9 cellular contexts compared by ENCODE assay signal in genomic region chr10:89836840-89837172, GRCh38.
DNase-seq lines count a peak whose midpoint lies in the region; ATAC-seq and TF ChIP-seq lines count a peak whose summit lies in the region.
"Had no signal": no experiment of that assay in that cellular context is flagged by ENCODE, and none has a peak within 500 bp of the region (broad histone marks: within the 10 kb centered on the region; RNA-seq: fewer than 3 reads in every experiment).

No MANE protein-coding gene starts in this region.

- H3K4me3 ChIP-seq in CD4-positive, alpha-beta memory T cell (ENCODE audit: low read length in 2 of 2), result peak overlapping the region in 1 of 2 donors; percentile 63
- peak overlapping the region; percentile 31 to 68 (median 54) for H3K4me3 ChIP-seq in heart left ventricle
- H3K4me3 ChIP-seq in skeletal muscle satellite cell (ENCODE audit: low read length), result peak overlapping the region; percentile 62

- CTCF ChIA-PET in CD4-positive, alpha-beta memory T cell (lab: Charles Lee; ENCODE audit: partially characterized antibody), result no interaction called here
- CTCF ChIA-PET in activated CD4-positive, alpha-beta memory T cell treated with anti-CD3 and anti-CD28 coated beads, Interleukin-2, amount 10 ng/mL, durations not matched to agents 7 days and 5 days (lab: Charles Lee), result no interaction called here

- peak in 1 of 4 donors; percentile 29 for ATAC-seq in heart left ventricle

- peak overlapping the region; percentile 82 for H3K4me2 ChIP-seq in skeletal muscle satellite cell (ENCODE audit: low read length)

- peaks cover 0 to 5% (median 0%) of the 10 kb centered on the region in 8 donors for H3K9me3 Mint-ChIP-seq in CD4-positive, alpha-beta memory T cell
- no peaks in the 10 kb centered on the region for H3K9me3 Mint-ChIP-seq in activated CD4-positive, alpha-beta memory T cell treated with anti-CD3 and anti-CD28 coated beads, Interleukin-2, amount 10 ng/mL, durations not matched to agents 7 days and 5 days

- no peaks in the 10 kb centered on the region for H3K36me3 Mint-ChIP-seq in CD4-positive, alpha-beta memory T cell
- no peaks in the 10 kb centered on the region for H3K36me3 Mint-ChIP-seq in activated CD4-positive, alpha-beta memory T cell treated with anti-CD3 and anti-CD28 coated beads, Interleukin-2, amount 10 ng/mL, durations not matched to agents 7 days and 5 days (ENCODE audit: low read depth)
- H3K36me3 Mint-ChIP-seq: brain had no signal

- no peaks in the 10 kb centered on the region for H3K27me3 ChIP-seq in CD4-positive, alpha-beta memory T cell (ENCODE audit: insufficient read depth, low read length)
- peaks cover 0 to 14% (median 9%) of the 10 kb centered on the region in 9 donors for H3K27me3 ChIP-seq in heart left ventricle
- peaks cover 32% of the 10 kb centered on the region for H3K27me3 ChIP-seq in skeletal muscle satellite cell (ENCODE audit: control insufficient read depth, insufficient read depth, low read length)

- POLR2A ChIA-PET in CD4-positive, alpha-beta memory T cell (lab: Charles Lee; ENCODE audit: partially characterized antibody), result no interaction called here
- POLR2A ChIA-PET in activated CD4-positive, alpha-beta memory T cell treated with anti-CD3 and anti-CD28 coated beads, Interleukin-2, amount 10 ng/mL, durations not matched to agents 7 days and 5 days (lab: Charles Lee), result interaction anchor here (0.9 to 1.5 kb wide), 2 partner anchors 20 to 25 kb away, joined by 3 to 4 read pairs; no protein-coding TSS in a partner anchor

- WGBS in heart left ventricle, 4 donors, result 44 to 56% (median 54%) methylated on average over 13 of the region's 13 CpGs

- peaks cover 7% of the 10 kb centered on the region for H3K4me1 ChIP-seq in CD4-positive, alpha-beta memory T cell (ENCODE audit: insufficient read depth, low read length)
- H3K4me1 ChIP-seq in heart left ventricle (peaks cover 0 to 11% (median 0%) of the 10 kb centered on the region in 12 donors), skeletal muscle satellite cell (ENCODE audit: control insufficient read depth, insufficient read depth, low read length) (peaks cover 7% of the 10 kb centered on the region)

- peaks cover 0 to 3% of the 10 kb centered on the region in 2 donors for H3K27me3 Mint-ChIP-seq in CD4-positive, alpha-beta memory T cell
- H3K27me3 Mint-ChIP-seq in activated CD4-positive, alpha-beta memory T cell treated with anti-CD3 and anti-CD28 coated beads, Interleukin-2, amount 10 ng/mL, durations not matched to agents 7 days and 5 days, result peaks cover 7% of the 10 kb centered on the region
- H3K27me3 Mint-ChIP-seq: brain had no signal

- H3K4me3 Mint-ChIP-seq in CD4-positive, alpha-beta memory T cell, result peak overlapping the region; percentile 87 to 94 (median 90)
- H3K4me3 Mint-ChIP-seq in activated CD4-positive, alpha-beta memory T cell treated with anti-CD3 and anti-CD28 coated beads, Interleukin-2, amount 10 ng/mL, durations not matched to agents 7 days and 5 days, result peak overlapping the region; percentile 71
- H3K4me3 Mint-ChIP-seq: brain had no signal

- no peak for TF ChIP-seq POLR2A in heart left ventricle (IDR thresholded peaks at IDR 0.05)

- peak overlapping the region; percentile 18 to 96 (median 90) for H3K27ac Mint-ChIP-seq in CD4-positive, alpha-beta memory T cell
- no peak overlapping the region for H3K27ac Mint-ChIP-seq in activated CD4-positive, alpha-beta memory T cell treated with anti-CD3 and anti-CD28 coated beads, Interleukin-2, amount 10 ng/mL, durations not matched to agents 7 days and 5 days
- H3K27ac Mint-ChIP-seq: brain had no signal

- H3K9me3 ChIP-seq in CD4-positive, alpha-beta memory T cell (ENCODE audit: control insufficient read depth in 1 of 2, low read length in 2 of 2), result no peaks in the 10 kb centered on the region
- H3K9me3 ChIP-seq in heart left ventricle, result peaks cover 0 to 5% (median 0%) of the 10 kb centered on the region in 12 donors
- no peaks in the 10 kb centered on the region for H3K9me3 ChIP-seq in skeletal muscle satellite cell (replicated peaks; ENCODE audit: low read length)

- intact Hi-C loops in CD4-positive, alpha-beta memory T cell (cut with micrococcal nuclease), result loop anchor here (1.0 to 5.0 kb wide), 2 partner anchors 24 to 1035 kb away; partner anchors contain the start of gene RPP30
- intact Hi-C loops in heart left ventricle (cut with DNase I), result no loop called here

- H3K36me3 ChIP-seq in CD4-positive, alpha-beta memory T cell (ENCODE audit: insufficient read depth, low read length), result no peaks in the 10 kb centered on the region
- H3K36me3 ChIP-seq in heart left ventricle, result no peaks in the 10 kb centered on the region
- no peaks in the 10 kb centered on the region for H3K36me3 ChIP-seq in skeletal muscle satellite cell (ENCODE audit: insufficient read depth, low read length)

- TF ChIP-seq CTCF in heart left ventricle (IDR thresholded peaks at IDR 0.05), result no peak

- H3K4me1 Mint-ChIP-seq in CD4-positive, alpha-beta memory T cell, result peaks cover 5 to 25% (median 13%) of the 10 kb centered on the region in 4 donors
- peaks cover 12% of the 10 kb centered on the region for H3K4me1 Mint-ChIP-seq in activated CD4-positive, alpha-beta memory T cell treated with anti-CD3 and anti-CD28 coated beads, Interleukin-2, amount 10 ng/mL, durations not matched to agents 7 days and 5 days
- H3K4me1 Mint-ChIP-seq: brain had no signal

- H3K9ac ChIP-seq in skeletal muscle satellite cell (ENCODE audit: low read depth, low read length), result no peak overlapping the region

- peak overlapping the region; percentile 30 for H3K27ac ChIP-seq in CD4-positive, alpha-beta memory T cell (ENCODE audit: low read depth, low read length)
- peak overlapping the region in 1 of 12 donors; percentile 40 for H3K27ac ChIP-seq in heart left ventricle

- no peak for DNase-seq in CD4-positive, alpha-beta memory T cell
- DNase-seq in activated CD4-positive, alpha-beta memory T cell treated with anti-CD3 and anti-CD28 coated beads, Interleukin-2, amount 10 ng/mL, durations not matched to agents 7 days and 5 days, result no peak
- no peak for DNase-seq in heart left ventricle
- no peak for DNase-seq in SKM-1 (lab: John Stamatoyannopoulos, UW; ENCODE audit: unreplicated experiment)
- no peak for DNase-seq in cerebellar nuclear complex (lab: John Stamatoyannopoulos, UW)
- DNase-seq in inferior parietal cortex (ENCODE audit: extremely low spot score), result no peak
- no peak for DNase-seq in hepatic stellate cell (ENCODE audit: low spot score)
